Comparison of ENCODE assay signal across 8 cellular contexts in genomic region chr17:48101012-48101720, GRCh38. TPM values are rescaled to one million over a fixed set of nuclear protein-coding genes. Genes with fewer than 3 reads are reported as not detected.
DNase-seq lines count a peak whose midpoint lies in the region; ATAC-seq and TF ChIP-seq lines count a peak whose summit lies in the region.

CBX1 (minus strand) TSS chr17:48101478; CDS start chr17:48077004, 24,474 bp downstream.

- H3K4me2 ChIP-seq in hepatocyte: peak within 1 kb of the TSS; percentile 88

- peaks cover 7% of the 10 kb centered on the region for H3K4me1 ChIP-seq in hepatocyte (ENCODE audit: insufficient read depth)
- H3K4me1 ChIP-seq in aorta (ENCODE audit: control insufficient read depth in 1 of 2, insufficient read depth in 2 of 2, low read length in 2 of 2): no peaks in the 10 kb centered on the region

- H3K9me3 ChIP-seq in hepatocyte (ENCODE audit: low read depth) (no peaks in the 10 kb centered on the region), aorta (ENCODE audit: control insufficient read depth, low read length) (no peaks in the 10 kb centered on the region)

- H3K36me3 ChIP-seq in hepatocyte (replicated peaks; ENCODE audit: insufficient read depth, low read depth): no peaks in the 10 kb centered on the region
- no peaks in the 10 kb centered on the region for H3K36me3 ChIP-seq in aorta (ENCODE audit: control insufficient read depth in 1 of 2, insufficient read depth in 2 of 2, low read length in 1 of 2)

- H3K4me3 ChIP-seq in astrocyte of the cerebellum (ENCODE audit: low read depth, low read length) (peak within 1 kb of the TSS; percentile 89), hepatocyte (peak within 1 kb of the TSS; percentile 90), aorta (ENCODE audit: low read length in 2 of 2) (peak within 1 kb of the TSS; percentile 71 to 94)

- peaks cover 46% of the 10 kb centered on the region for H3K79me2 ChIP-seq in hepatocyte

- H2AFZ ChIP-seq in hepatocyte: peak within 1 kb of the TSS; percentile 95

- intact Hi-C loops in aorta (cut with DNase I): no loop called here

- DNase-seq in NCI-H2081 (lab: John Stamatoyannopoulos, UW) (peak; percentile 97 to 98), T-helper 9 cell (peak; percentile 83), astrocyte of the cerebellum (ENCODE audit: low read depth) (peak; percentile 90), hepatocyte (ENCODE audit: low spot score) (peak; percentile 97), renal cortical epithelial cell (ENCODE audit: low read depth) (peak; percentile 85), aorta (peak; percentile 97 to 98)

- WGBS in hepatocyte (ENCODE audit: low lambda C conversion rate, missing lambda C conversion rate): under 1% methylated on average over 62 of the region's 79 CpGs
- 1% methylated on average over 66 to 79 of the region's 79 CpGs for WGBS in aorta, 2 donors

- TF ChIP-seq CTCF in astrocyte of the cerebellum (IDR thresholded peaks at IDR 0.05; ENCODE audit: low read depth, low read length, missing control alignments) (no peak), hepatocyte (IDR thresholded peaks at IDR 0.05; ENCODE audit: poor library complexity) (no peak)

- in situ Hi-C loops in astrocyte of the cerebellum (cut with HindIII; ENCODE audit: low sequenced_read_pairs): no loop called here

- H4K20me1 ChIP-seq in hepatocyte (ENCODE audit: insufficient read depth, poor library complexity, severe bottlenecking): peaks cover 30% of the 10 kb centered on the region

- H3K27me3 ChIP-seq in hepatocyte (no peaks in the 10 kb centered on the region), aorta (ENCODE audit: control insufficient read depth in 1 of 2, insufficient read depth in 2 of 2, low read length in 1 of 2) (no peaks in the 10 kb centered on the region)

- ATAC-seq in GM18511 (IDR thresholded peaks at IDR 0.05; ENCODE audit: unreplicated experiment) (peak; percentile 91), HG03025 (IDR thresholded peaks at IDR 0.05; ENCODE audit: low FRiP score, unreplicated experiment) (peak; percentile 78), aorta (ENCODE audit: low FRiP score) (peak; percentile 98)

- no peaks in the 10 kb centered on the region for H3K9me2 ChIP-seq in hepatocyte (replicated peaks; ENCODE audit: insufficient read depth)

- H3K27ac ChIP-seq in hepatocyte: peak within 1 kb of the TSS; percentile 95
- peak within 1 kb of the TSS; percentile 38 to 73 for H3K27ac ChIP-seq in aorta (ENCODE audit: low read depth in 1 of 2, low read length in 2 of 2)

RNA-seq across cellular contexts. Expression of gene CBX1, which starts in this region (rescaled TPM):
- total RNA-seq in hepatocyte (49.0 and 57.0 TPM in 2 replicates), renal cortical epithelial cell (68.9 and 88.3 TPM in 2 replicates), aorta (10 to 100 TPM; 45.6 to 81.1 TPM)
- polyA plus RNA-seq in hepatocyte (20.7 and 23.5 TPM in 2 replicates), aorta (10 to 100 TPM; 33.3 to 52.3 TPM)

Comparison
In these comparisons a context has a peak if more than half of its experiments do, and no peak if none do; other contexts are left out.
1. Peak in every context shown above with its lines: DNase-seq, ATAC-seq, H3K4me3 ChIP-seq and H3K27ac ChIP-seq.